In genomic region chr3:38970851-38971638, GRCh38 we compare ENCODE assay signal across 33 cellular contexts.
"Had no signal": no experiment of that assay in that cellular context is flagged by ENCODE, and none has a peak within 500 bp of the region (broad histone marks: within the 10 kb centered on the region; RNA-seq: fewer than 3 reads in every experiment).

No MANE protein-coding gene starts in this region.

- H3K9ac ChIP-seq: neural progenitor cell, parathyroid adenoma had no signal

- H3K9me3 Mint-ChIP-seq: naive thymus-derived CD4-positive, alpha-beta T cell; natural killer cell; nephron; neural progenitor cell; stimulated activated memory B cell treated with anti-CD40 and anti-IgM and Interleukin-4, amounts not matched to agents 10 μg/mL and 1 μg/mL and 100 μg/mL, for 72 hours; stimulated activated naive CD8-positive, alpha-beta T cell treated with anti-CD3 and anti-CD28 coated beads, Interleukin-15, amount 100 ng/mL, for 72 hours; type B pancreatic cell had no signal

- H3K4me2 ChIP-seq: neural progenitor cell, smooth muscle cell had no signal

- DNase-seq: naive thymus-derived CD4-positive, alpha-beta T cell; natural killer cell; nucleus accumbens; ovary; posterior cingulate gyrus; psoas muscle; right cardiac atrium; right lobe of liver; spleen; stimulated activated CD4-positive, alpha-beta T cell treated with anti-CD3 and anti-CD28 coated beads, Interleukin-12 subunit alpha, Interleukin-12 subunit beta, amount 100 ng/mL, for 4 hours; stimulated activated CD4-positive, alpha-beta T cell treated with anti-CD3 and anti-CD28 coated beads, Interleukin-1b, Interleukin-23, amount 100 ng/mL, for 48 hours; stimulated activated CD4-positive, alpha-beta T cell treated with anti-CD3 and anti-CD28 coated beads, Interleukin-4, amount 100 ng/mL, for 1 hour; stimulated activated CD4-positive, alpha-beta T cell treated with anti-CD3 and anti-CD28 coated beads, Interleukin-4, amount 100 ng/mL, for 4 hours; stimulated activated CD8-positive, alpha-beta memory T cell treated with anti-CD3 and anti-CD28 coated beads, Interleukin-4, amount 100 ng/mL, for 48 hours; stimulated activated naive CD4-positive, alpha-beta T cell; stimulated activated naive CD8-positive, alpha-beta T cell treated with anti-CD3 and anti-CD28 coated beads, Interleukin-15, amount 100 ng/mL, for 72 hours; stimulated activated naive CD8-positive, alpha-beta T cell treated with anti-CD3 and anti-CD28 coated beads, Interleukin-15, Interleukin-2, amounts not matched to agents 100 U/mL and 50 U/mL, for 24 hours; substantia nigra; testis; tibial artery; transverse colon; upper lobe of right lung; uterus had no signal

- H3K27ac ChIP-seq: neural progenitor cell, neutrophil, ovary, parathyroid adenoma, psoas muscle, right lobe of liver, skin epidermis, spleen, suprapubic skin, testis, tibial artery, transverse colon, upper lobe of right lung, uterus had no signal

- H3K4me3 ChIP-seq: neural progenitor cell, ovary, psoas muscle, right lobe of liver, skin epidermis, smooth muscle cell, spleen, suprapubic skin, testis, tibial artery, transverse colon, upper lobe of right lung, uterus had no signal

- H3K27me3 ChIP-seq: neural progenitor cell, ovary, right lobe of liver, testis, tibial artery, transverse colon, uterus had no signal

- H3K4me3 Mint-ChIP-seq: naive thymus-derived CD4-positive, alpha-beta T cell; natural killer cell; nephron; neural progenitor cell; stimulated activated memory B cell treated with anti-CD40 and anti-IgM and Interleukin-4, amounts not matched to agents 10 μg/mL and 1 μg/mL and 100 μg/mL, for 72 hours; stimulated activated naive CD8-positive, alpha-beta T cell treated with anti-CD3 and anti-CD28 coated beads, Interleukin-15, amount 100 ng/mL, for 72 hours; type B pancreatic cell had no signal

- H3K27me3 Mint-ChIP-seq: type B pancreatic cell had no signal

- H3K4me1 Mint-ChIP-seq: naive thymus-derived CD4-positive, alpha-beta T cell; natural killer cell; stimulated activated memory B cell treated with anti-CD40 and anti-IgM and Interleukin-4, amounts not matched to agents 10 μg/mL and 1 μg/mL and 100 μg/mL, for 72 hours; stimulated activated naive CD8-positive, alpha-beta T cell treated with anti-CD3 and anti-CD28 coated beads, Interleukin-15, amount 100 ng/mL, for 72 hours had no signal

- H3K27ac Mint-ChIP-seq: naive thymus-derived CD4-positive, alpha-beta T cell; natural killer cell; nephron; neural progenitor cell; progenitor cell of endocrine pancreas; stimulated activated memory B cell treated with anti-CD40 and anti-IgM and Interleukin-4, amounts not matched to agents 10 μg/mL and 1 μg/mL and 100 μg/mL, for 72 hours; stimulated activated naive CD8-positive, alpha-beta T cell treated with anti-CD3 and anti-CD28 coated beads, Interleukin-15, amount 100 ng/mL, for 72 hours; type B pancreatic cell had no signal

- H3K79me2 ChIP-seq: parathyroid adenoma had no signal

- H3K4me1 ChIP-seq: parathyroid adenoma, psoas muscle, right lobe of liver, spleen, suprapubic skin, tibial artery, transverse colon, upper lobe of right lung, uterus had no signal

- ATAC-seq: naive thymus-derived CD4-positive, alpha-beta T cell; natural killer cell; psoas muscle; right cardiac atrium; right lobe of liver; stimulated activated memory B cell treated with anti-CD40 and anti-IgM and Interleukin-4, amounts not matched to agents 10 μg/mL and 1 μg/mL and 100 μg/mL, for 72 hours; stimulated activated naive CD8-positive, alpha-beta T cell treated with anti-CD3 and anti-CD28 coated beads, Interleukin-15, amount 100 ng/mL, for 72 hours; stimulated activated naive CD8-positive, alpha-beta T cell treated with anti-CD3 and anti-CD28 coated beads, Interleukin-15, Interleukin-2, amounts not matched to agents 100 U/mL and 50 U/mL, for 24 hours had no signal

- H3K9me3 ChIP-seq: neutrophil, ovary, psoas muscle, right lobe of liver, spleen, suprapubic skin, testis, tibial artery, transverse colon, upper lobe of right lung, uterus had no signal

- H3K36me3 Mint-ChIP-seq: naive thymus-derived CD4-positive, alpha-beta T cell; natural killer cell; neural progenitor cell; stimulated activated memory B cell treated with anti-CD40 and anti-IgM and Interleukin-4, amounts not matched to agents 10 μg/mL and 1 μg/mL and 100 μg/mL, for 72 hours; type B pancreatic cell had no signal

- H3K36me3 ChIP-seq: neural progenitor cell, neutrophil, ovary, right lobe of liver, spleen, suprapubic skin, tibial artery, transverse colon, upper lobe of right lung, uterus had no signal
